ENCODE assay signal across 1 cellular context in the genomic region with DNA sequence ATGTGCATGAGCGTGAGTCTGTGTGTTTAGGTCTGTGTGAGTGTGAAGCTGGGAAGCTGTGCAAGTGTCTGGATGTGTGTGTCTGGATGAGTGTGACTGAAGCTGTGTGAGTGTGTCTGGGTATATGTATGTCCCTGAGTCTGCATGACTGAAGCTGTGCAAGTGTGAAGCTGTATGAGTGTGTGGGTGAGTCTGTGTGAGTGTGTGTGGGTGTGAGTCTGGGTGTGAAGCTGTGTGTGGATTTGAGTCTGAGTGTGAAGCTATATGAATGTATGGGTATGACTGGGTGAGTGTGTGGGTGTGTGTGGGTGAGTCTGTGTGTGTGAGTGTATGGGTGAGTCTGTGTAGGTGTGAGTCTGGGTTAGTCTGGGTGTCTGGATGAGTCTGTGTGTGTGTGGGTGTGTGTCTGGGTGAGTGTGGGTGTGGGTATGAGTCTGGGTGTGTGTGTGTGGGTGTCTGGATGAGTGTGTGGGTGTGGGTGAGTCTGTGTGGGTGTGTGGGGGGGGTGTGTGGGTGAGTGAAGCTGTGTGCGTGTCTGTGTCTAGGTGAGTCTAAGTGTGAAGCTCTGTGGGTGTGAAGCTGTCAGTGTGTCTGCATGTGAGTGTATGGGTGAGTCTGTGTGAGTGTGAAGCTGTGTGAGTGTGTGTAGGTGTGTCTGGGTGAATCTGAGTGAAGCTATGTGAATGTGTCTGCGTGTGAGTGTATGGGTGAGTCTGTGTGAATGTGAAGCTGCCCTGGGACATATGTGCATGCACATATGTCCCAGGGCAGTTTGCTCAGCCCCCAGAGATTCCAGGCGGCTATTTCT.
TF ChIP-seq lines count a peak whose summit lies in the region.

No MANE protein-coding gene starts in this region.

TF ChIP-seq in H1, 55 proteins besides CTCF, POLR2A, EP300 and RAD21:
- TF ChIP-seq, protein P1, sequence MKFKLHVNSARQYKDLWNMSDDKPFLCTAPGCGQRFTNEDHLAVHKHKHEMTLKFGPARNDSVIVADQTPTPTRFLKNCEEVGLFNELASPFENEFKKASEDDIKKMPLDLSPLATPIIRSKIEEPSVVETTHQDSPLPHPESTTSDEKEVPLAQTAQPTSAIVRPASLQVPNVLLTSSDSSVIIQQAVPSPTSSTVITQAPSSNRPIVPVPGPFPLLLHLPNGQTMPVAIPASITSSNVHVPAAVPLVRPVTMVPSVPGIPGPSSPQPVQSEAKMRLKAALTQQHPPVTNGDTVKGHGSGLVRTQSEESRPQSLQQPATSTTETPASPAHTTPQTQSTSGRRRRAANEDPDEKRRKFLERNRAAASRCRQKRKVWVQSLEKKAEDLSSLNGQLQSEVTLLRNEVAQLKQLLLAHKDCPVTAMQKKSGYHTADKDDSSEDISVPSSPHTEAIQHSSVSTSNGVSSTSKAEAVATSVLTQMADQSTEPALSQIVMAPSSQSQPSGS (IDR thresholded peaks at IDR 0.05; ENCODE audit: low read length), result no peak
- TF ChIP-seq CHD1 (IDR thresholded peaks at IDR 0.05; ENCODE audit: low read depth, low read length) (no peak), TCF12 (IDR thresholded peaks at IDR 0.05; ENCODE audit: low read depth, low read length) (no peak), EGR1 (IDR thresholded peaks at IDR 0.05; ENCODE audit: borderline replicate concordance, low read depth, low read length) (no peak), SRF (IDR thresholded peaks at IDR 0.05; ENCODE audit: low read depth, low read length) (no peak), SP1 (IDR thresholded peaks at IDR 0.05; ENCODE audit: low read depth, low read length) (no peak), SIRT6 (IDR thresholded peaks at IDR 0.05; ENCODE audit: low read length) (no peak), SAP30 (IDR thresholded peaks at IDR 0.05; ENCODE audit: insufficient read depth, insufficient replicate concordance, low read length) (no peak), BRCA1 (IDR thresholded peaks at IDR 0.05; ENCODE audit: low read depth, low read length) (no peak), CBX8 (IDR thresholded peaks at IDR 0.05; ENCODE audit: borderline replicate concordance, low read depth, low read length) (no peak), GTF2F1 (IDR thresholded peaks at IDR 0.05; ENCODE audit: borderline replicate concordance, low read depth, low read length) (no peak), SUZ12 (IDR thresholded peaks at IDR 0.05; ENCODE audit: low read length) (no peak), CBX5 (IDR thresholded peaks at IDR 0.05; ENCODE audit: low read depth, low read length) (no peak)
